ENCODE assay signal across 1 cellular context in the genomic region with DNA sequence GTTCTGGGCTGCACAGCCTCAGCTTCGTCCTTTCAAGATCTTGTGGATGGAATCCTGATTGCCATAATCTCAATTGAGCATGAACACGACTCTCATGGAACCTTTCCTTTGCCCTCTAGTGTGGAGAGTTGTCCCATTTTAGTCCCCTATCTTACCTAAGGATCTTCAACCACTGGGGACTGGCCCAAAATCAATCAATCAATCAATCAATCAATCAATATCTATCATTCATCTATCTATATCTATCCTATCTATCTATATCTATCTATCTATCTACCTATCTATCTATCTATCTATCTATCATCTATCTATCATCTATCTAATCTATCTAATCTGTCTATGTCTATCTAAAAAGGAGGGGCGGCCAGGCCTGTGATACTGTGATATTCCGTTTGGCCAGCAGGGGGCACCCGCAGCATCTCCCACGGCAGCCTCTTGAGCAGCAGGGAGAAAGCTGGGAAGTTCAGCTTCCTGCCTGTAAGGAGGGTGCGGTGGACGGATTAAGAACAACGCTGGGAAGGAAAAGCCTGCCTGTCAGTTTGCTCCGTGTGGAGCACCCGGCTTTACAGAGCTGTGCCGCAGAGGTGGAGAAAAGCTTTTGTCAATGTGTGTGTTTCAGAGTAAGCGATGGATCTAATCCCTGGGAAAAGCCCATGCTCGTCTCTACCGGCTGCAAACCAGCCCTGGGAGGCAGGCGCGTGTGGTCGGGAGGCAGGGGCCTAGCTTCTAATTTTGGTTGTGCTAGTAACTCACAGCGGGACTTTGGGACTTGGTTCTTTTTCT.
TF ChIP-seq lines count a peak whose summit lies in the region.

No MANE protein-coding gene starts in this region.

TF ChIP-seq in HepG2, 621 proteins besides CTCF, POLR2A, EP300 and RAD21 (continued from another document and continues in another):
- TF ChIP-seq, protein P1, sequence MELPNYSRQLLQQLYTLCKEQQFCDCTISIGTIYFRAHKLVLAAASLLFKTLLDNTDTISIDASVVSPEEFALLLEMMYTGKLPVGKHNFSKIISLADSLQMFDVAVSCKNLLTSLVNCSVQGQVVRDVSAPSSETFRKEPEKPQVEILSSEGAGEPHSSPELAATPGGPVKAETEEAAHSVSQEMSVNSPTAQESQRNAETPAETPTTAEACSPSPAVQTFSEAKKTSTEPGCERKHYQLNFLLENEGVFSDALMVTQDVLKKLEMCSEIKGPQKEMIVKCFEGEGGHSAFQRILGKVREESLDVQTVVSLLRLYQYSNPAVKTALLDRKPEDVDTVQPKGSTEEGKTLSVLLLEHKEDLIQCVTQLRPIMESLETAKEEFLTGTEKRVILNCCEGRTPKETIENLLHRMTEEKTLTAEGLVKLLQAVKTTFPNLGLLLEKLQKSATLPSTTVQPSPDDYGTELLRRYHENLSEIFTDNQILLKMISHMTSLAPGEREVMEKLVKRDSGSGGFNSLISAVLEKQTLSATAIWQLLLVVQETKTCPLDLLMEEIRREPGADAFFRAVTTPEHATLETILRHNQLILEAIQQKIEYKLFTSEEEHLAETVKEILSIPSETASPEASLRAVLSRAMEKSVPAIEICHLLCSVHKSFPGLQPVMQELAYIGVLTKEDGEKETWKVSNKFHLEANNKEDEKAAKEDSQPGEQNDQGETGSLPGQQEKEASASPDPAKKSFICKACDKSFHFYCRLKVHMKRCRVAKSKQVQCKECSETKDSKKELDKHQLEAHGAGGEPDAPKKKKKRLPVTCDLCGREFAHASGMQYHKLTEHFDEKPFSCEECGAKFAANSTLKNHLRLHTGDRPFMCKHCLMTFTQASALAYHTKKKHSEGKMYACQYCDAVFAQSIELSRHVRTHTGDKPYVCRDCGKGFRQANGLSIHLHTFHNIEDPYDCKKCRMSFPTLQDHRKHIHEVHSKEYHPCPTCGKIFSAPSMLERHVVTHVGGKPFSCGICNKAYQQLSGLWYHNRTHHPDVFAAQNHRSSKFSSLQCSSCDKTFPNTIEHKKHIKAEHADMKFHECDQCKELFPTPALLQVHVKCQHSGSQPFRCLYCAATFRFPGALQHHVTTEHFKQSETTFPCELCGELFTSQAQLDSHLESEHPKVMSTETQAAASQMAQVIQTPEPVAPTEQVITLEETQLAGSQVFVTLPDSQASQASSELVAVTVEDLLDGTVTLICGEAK (IDR thresholded peaks at IDR 0.05): no peak
- TF ChIP-seq, protein P1 (CRISPR knock-in tag; IDR thresholded peaks at IDR 0.05): no peak
- TF ChIP-seq ZNF550 (CRISPR knock-in tag; IDR thresholded peaks at IDR 0.05; ENCODE audit: borderline replicate concordance) (no peak), TSC22D2 (CRISPR knock-in tag; IDR thresholded peaks at IDR 0.05; ENCODE audit: borderline replicate concordance) (no peak), ZNF687 (CRISPR knock-in tag; IDR thresholded peaks at IDR 0.05) (peak; percentile 31; the same call in 1 of the 2 replicates), XBP1 (CRISPR knock-in tag; IDR thresholded peaks at IDR 0.05) (no peak), FOXP4 (CRISPR knock-in tag; IDR thresholded peaks at IDR 0.05) (no peak), FOXA1 (IDR thresholded peaks at IDR 0.05) (no peak), FOXA1 (CRISPR knock-in tag; IDR thresholded peaks at IDR 0.05) (0 out of 2 replicates have a peak, but pooled peaks have one; percentile 11), ZNF432 (CRISPR knock-in tag; IDR thresholded peaks at IDR 0.05; ENCODE audit: borderline replicate concordance) (no peak), ZNF276 (CRISPR knock-in tag; IDR thresholded peaks at IDR 0.05; ENCODE audit: low read depth) (no peak), MED8 (CRISPR knock-in tag; IDR thresholded peaks at IDR 0.05; ENCODE audit: insufficient replicate concordance) (no peak), MZF1 (CRISPR knock-in tag; IDR thresholded peaks at IDR 0.05; ENCODE audit: borderline replicate concordance) (no peak), SIX1 (CRISPR knock-in tag; IDR thresholded peaks at IDR 0.05; ENCODE audit: borderline replicate concordance) (no peak), SMC3 (IDR thresholded peaks at IDR 0.05; ENCODE audit: low read length) (peak; percentile 28), ZNF431 (CRISPR knock-in tag; IDR thresholded peaks at IDR 0.05; ENCODE audit: borderline replicate concordance, low read depth) (no peak), HNRNPLL (IDR thresholded peaks at IDR 0.05; ENCODE audit: low read depth, low read length, poor library complexity, severe bottlenecking) (no peak), SP4 (CRISPR knock-in tag; IDR thresholded peaks at IDR 0.05) (0 out of 2 replicates have a peak, but pooled peaks have one; percentile 31), USF2 (IDR thresholded peaks at IDR 0.05; ENCODE audit: low read depth, low read length) (no peak), USF2 (CRISPR knock-in tag; IDR thresholded peaks at IDR 0.05; ENCODE audit: borderline replicate concordance) (no peak), ZNF225 (CRISPR knock-in tag; IDR thresholded peaks at IDR 0.05) (no peak), SAFB2 (CRISPR knock-in tag; IDR thresholded peaks at IDR 0.05; ENCODE audit: borderline replicate concordance, low read depth) (no peak), ZNF124 (CRISPR knock-in tag; IDR thresholded peaks at IDR 0.05) (no peak), KDM1A (CRISPR knock-in tag; IDR thresholded peaks at IDR 0.05) (no peak), ZBTB14 (CRISPR knock-in tag; IDR thresholded peaks at IDR 0.05) (no peak)
- TF ChIP-seq, protein P2, sequence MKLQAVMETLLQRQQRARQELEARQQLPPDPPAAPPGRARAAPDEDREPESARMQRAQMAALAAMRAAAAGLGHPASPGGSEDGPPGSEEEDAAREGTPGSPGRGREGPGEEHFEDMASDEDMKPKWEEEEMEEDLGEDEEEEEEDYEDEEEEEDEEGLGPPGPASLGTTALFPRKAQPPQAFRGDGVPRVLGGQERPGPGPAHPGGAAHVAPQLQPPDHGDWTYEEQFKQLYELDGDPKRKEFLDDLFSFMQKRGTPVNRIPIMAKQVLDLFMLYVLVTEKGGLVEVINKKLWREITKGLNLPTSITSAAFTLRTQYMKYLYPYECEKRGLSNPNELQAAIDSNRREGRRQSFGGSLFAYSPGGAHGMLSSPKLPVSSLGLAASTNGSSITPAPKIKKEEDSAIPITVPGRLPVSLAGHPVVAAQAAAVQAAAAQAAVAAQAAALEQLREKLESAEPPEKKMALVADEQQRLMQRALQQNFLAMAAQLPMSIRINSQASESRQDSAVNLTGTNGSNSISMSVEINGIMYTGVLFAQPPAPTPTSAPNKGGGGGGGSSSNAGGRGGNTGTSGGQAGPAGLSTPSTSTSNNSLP (IDR thresholded peaks at IDR 0.05; ENCODE audit: low read depth, low read length): 0 out of 2 replicates have a peak, but pooled peaks have one; percentile 20
- TF ChIP-seq, protein P3, sequence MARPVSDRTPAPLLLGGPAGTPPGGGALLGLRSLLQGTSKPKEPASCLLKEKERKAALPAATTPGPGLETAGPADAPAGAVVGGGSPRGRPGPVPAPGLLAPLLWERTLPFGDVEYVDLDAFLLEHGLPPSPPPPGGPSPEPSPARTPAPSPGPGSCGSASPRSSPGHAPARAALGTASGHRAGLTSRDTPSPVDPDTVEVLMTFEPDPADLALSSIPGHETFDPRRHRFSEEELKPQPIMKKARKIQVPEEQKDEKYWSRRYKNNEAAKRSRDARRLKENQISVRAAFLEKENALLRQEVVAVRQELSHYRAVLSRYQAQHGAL (CRISPR knock-in tag; IDR thresholded peaks at IDR 0.05; ENCODE audit: not compliant biosample characterization): no peak
